In the genomic region with DNA sequence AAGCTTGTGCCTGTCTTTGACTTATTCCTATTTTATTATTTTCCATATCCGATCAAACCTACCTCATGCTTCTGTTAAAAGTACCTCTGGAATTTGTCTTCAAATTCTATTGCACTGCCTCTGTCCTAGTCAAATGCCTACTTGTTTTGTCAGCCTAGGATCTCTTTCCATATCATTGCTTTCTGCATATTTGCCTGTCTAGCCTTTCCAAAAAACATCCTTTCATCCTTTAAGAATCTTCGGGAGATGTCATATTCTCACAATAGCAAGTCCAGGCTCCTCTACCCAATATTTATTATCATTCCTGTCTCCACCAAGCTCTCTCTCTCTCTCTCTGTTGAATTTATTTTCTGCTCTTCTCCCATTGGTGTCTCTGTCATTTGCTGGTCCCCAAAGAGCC, we compare ENCODE assay signal across 23 cellular contexts.
"Had no signal": no experiment of that assay in that cellular context is flagged by ENCODE, and none has a peak within 500 bp of the region (broad histone marks: within the 10 kb centered on the region; RNA-seq: fewer than 3 reads in every experiment).

No MANE protein-coding gene starts in this region.

- ATAC-seq: activated T-helper 17 cell treated with anti-CD3 and anti-CD28 coated beads, Interleukin-2, amount 50 U/mL, for 72 hours; T-helper 17 cell had no signal

- H2AFZ ChIP-seq: PC-9 had no signal

- DNase-seq: activated CD4-positive, alpha-beta memory T cell treated with anti-CD3 and anti-CD28 coated beads, Interleukin-2, amount 10 ng/mL, durations not matched to agents 7 days and 5 days; activated CD4-positive, alpha-beta T cell treated with anti-CD3 and anti-CD28 coated beads, Interleukin-2, amount 10 ng/mL, durations not matched to agents 7 days and 5 days; activated CD4-positive, CD25-positive, alpha-beta regulatory T cell; activated gamma-delta T cell; activated naive CD4-positive, alpha-beta T cell treated with anti-CD3 and anti-CD28 coated beads for 36 hours; activated T-cell treated with anti-CD3 and anti-CD28 coated beads for 4 hours; activated T-cell treated with anti-CD3 and anti-CD28 coated beads, Interleukin-2, amount 50 U/mL, for 48 hours; amygdala; brain microvascular endothelial cell; Karpas-422; NCI-H1105 treated with DMSO at 0.1 percent for 48 hours; NCI-H1436 treated with DMSO at 0.1 percent for 48 hours; NCI-H2081 treated with DMSO at 0.1 percent for 48 hours; NCI-H446; NCI-H524; PC-9; SIG-M5; T-helper 17 cell; T-helper 9 cell had no signal

- H3K27ac Mint-ChIP-seq: activated CD4-positive, alpha-beta memory T cell treated with anti-CD3 and anti-CD28 coated beads, Interleukin-2, amount 10 ng/mL, durations not matched to agents 7 days and 5 days; activated CD4-positive, alpha-beta T cell treated with anti-CD3 and anti-CD28 coated beads, Interleukin-2, amount 10 ng/mL, durations not matched to agents 7 days and 5 days; activated naive CD4-positive, alpha-beta T cell treated with anti-CD3 and anti-CD28 coated beads for 36 hours; activated naive CD8-positive, alpha-beta T cell; activated T-helper 17 cell treated with anti-CD3 and anti-CD28 coated beads, Interleukin-2, amount 50 U/mL, for 72 hours; T-helper 17 cell had no signal

- H3K4me1 Mint-ChIP-seq: activated CD4-positive, alpha-beta T cell treated with anti-CD3 and anti-CD28 coated beads, Interleukin-2, amount 10 ng/mL, durations not matched to agents 7 days and 5 days; activated T-helper 17 cell treated with anti-CD3 and anti-CD28 coated beads, Interleukin-2, amount 50 U/mL, for 72 hours; T-helper 17 cell had no signal

- H3K4me3 Mint-ChIP-seq: activated CD4-positive, alpha-beta memory T cell treated with anti-CD3 and anti-CD28 coated beads, Interleukin-2, amount 10 ng/mL, durations not matched to agents 7 days and 5 days; activated CD4-positive, alpha-beta T cell treated with anti-CD3 and anti-CD28 coated beads, Interleukin-2, amount 10 ng/mL, durations not matched to agents 7 days and 5 days; activated naive CD4-positive, alpha-beta T cell treated with anti-CD3 and anti-CD28 coated beads for 36 hours; activated naive CD8-positive, alpha-beta T cell; activated T-helper 17 cell treated with anti-CD3 and anti-CD28 coated beads, Interleukin-2, amount 50 U/mL, for 72 hours; T-helper 17 cell had no signal

- H3K27me3 ChIP-seq: brain microvascular endothelial cell, cardiac muscle cell had no signal

- H3K4me3 ChIP-seq: cardiac muscle cell, PC-9 had no signal

- H3K27ac ChIP-seq: brain microvascular endothelial cell, cardiac muscle cell, PC-9, VCaP had no signal

- H3K27me3 Mint-ChIP-seq: activated CD4-positive, alpha-beta memory T cell treated with anti-CD3 and anti-CD28 coated beads, Interleukin-2, amount 10 ng/mL, durations not matched to agents 7 days and 5 days; activated CD4-positive, alpha-beta T cell treated with anti-CD3 and anti-CD28 coated beads, Interleukin-2, amount 10 ng/mL, durations not matched to agents 7 days and 5 days; activated naive CD8-positive, alpha-beta T cell; activated T-helper 17 cell treated with anti-CD3 and anti-CD28 coated beads, Interleukin-2, amount 50 U/mL, for 72 hours; T-helper 17 cell had no signal

- H3K36me3 ChIP-seq: brain microvascular endothelial cell, cardiac muscle cell had no signal

- H3K4me2 ChIP-seq: PC-9 had no signal

- H3K9me3 Mint-ChIP-seq: activated CD4-positive, alpha-beta memory T cell treated with anti-CD3 and anti-CD28 coated beads, Interleukin-2, amount 10 ng/mL, durations not matched to agents 7 days and 5 days; activated CD4-positive, alpha-beta T cell treated with anti-CD3 and anti-CD28 coated beads, Interleukin-2, amount 10 ng/mL, durations not matched to agents 7 days and 5 days; activated naive CD4-positive, alpha-beta T cell treated with anti-CD3 and anti-CD28 coated beads for 36 hours; activated T-helper 17 cell treated with anti-CD3 and anti-CD28 coated beads, Interleukin-2, amount 50 U/mL, for 72 hours had no signal
